Comparison of ENCODE assay signal across 9 cellular contexts in the genomic region with DNA sequence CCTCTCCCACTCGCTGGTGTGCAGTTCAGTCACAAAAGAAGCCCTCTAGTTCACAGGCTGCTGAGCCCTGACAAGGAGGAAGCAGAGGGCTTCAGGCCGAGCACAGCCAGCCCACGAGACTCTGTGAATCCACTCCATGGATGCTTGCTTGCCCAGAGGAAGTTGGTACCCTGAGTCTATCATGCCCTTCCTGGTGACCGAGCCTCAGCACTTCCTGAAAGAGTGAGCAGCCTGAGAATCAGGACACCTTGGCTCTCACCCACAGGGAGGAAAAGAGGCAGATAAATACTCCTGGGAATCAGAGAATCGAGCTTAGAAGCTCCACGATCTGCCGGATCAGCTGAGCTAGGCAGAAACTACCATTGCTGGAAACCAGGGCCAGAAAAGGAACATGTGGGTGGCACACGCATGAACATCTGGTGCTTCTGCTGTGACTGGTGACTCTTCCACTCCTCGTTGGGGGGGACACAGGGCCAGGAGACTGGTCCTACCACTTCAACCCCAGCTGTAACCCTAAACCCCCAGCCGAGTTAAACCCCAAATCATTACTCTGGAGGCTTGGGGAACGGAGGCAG.
A peak's percentile ranks its signal among the peaks of the same experiment; 100 is the strongest.
DNase-seq lines count a peak whose midpoint lies in the region; ATAC-seq and TF ChIP-seq lines count a peak whose summit lies in the region.
"Had no signal": no experiment of that assay in that cellular context is flagged by ENCODE, and none has a peak within 500 bp of the region (broad histone marks: within the 10 kb centered on the region; RNA-seq: fewer than 3 reads in every experiment).

No MANE protein-coding gene starts in this region.

- H3K9me3 Mint-ChIP-seq in WTC11 (no peaks in the 10 kb centered on the region), immature natural killer cell (peaks cover 0 to 2% (median 0%) of the 10 kb centered on the region in 6 donors)
- no peaks in the 10 kb centered on the region for H3K9me3 Mint-ChIP-seq in activated T-helper 2 cell treated with anti-CD3 and anti-CD28 coated beads, Interferon-gamma antibody, Interleukin-2, Interleukin-4, amounts not matched to agents 10 μg/mL and 5 μg/mL and 100 μg/mL, durations not matched to agents 14 hours and 24 hours and 36 hours

- H3K4me3 ChIP-seq in uterus, result peak overlapping the region; percentile 7 to 12

- no peaks in the 10 kb centered on the region for H3K27me3 ChIP-seq in uterus

- H3K4me1 Mint-ChIP-seq in WTC11 (peaks cover 25% of the 10 kb centered on the region), immature natural killer cell (no peaks in the 10 kb centered on the region)
- H3K4me1 Mint-ChIP-seq in activated T-helper 2 cell treated with anti-CD3 and anti-CD28 coated beads, Interferon-gamma antibody, Interleukin-2, Interleukin-4, amounts not matched to agents 10 μg/mL and 5 μg/mL and 100 μg/mL, durations not matched to agents 14 hours and 24 hours and 36 hours (ENCODE audit: low read depth), result peaks cover 1% of the 10 kb centered on the region

- H3K36me3 Mint-ChIP-seq in WTC11, result no peaks in the 10 kb centered on the region
- no peaks in the 10 kb centered on the region for H3K36me3 Mint-ChIP-seq in immature natural killer cell
- no peaks in the 10 kb centered on the region for H3K36me3 Mint-ChIP-seq in activated T-helper 2 cell treated with anti-CD3 and anti-CD28 coated beads, Interferon-gamma antibody, Interleukin-2, Interleukin-4, amounts not matched to agents 10 μg/mL and 5 μg/mL and 100 μg/mL, durations not matched to agents 14 hours and 24 hours and 36 hours (ENCODE audit: low read depth)

- H3K4me3 Mint-ChIP-seq in WTC11 (peak overlapping the region; percentile 65; the same call in 1 of the 2 replicates), immature natural killer cell (no peak overlapping the region)
- no peak overlapping the region for H3K4me3 Mint-ChIP-seq in activated T-helper 2 cell treated with anti-CD3 and anti-CD28 coated beads, Interferon-gamma antibody, Interleukin-2, Interleukin-4, amounts not matched to agents 10 μg/mL and 5 μg/mL and 100 μg/mL, durations not matched to agents 14 hours and 24 hours and 36 hours (ENCODE audit: low read depth)
- H3K4me3 Mint-ChIP-seq: T-helper 17 cell had no signal

- H3K9me3 ChIP-seq in uterus, result no peaks in the 10 kb centered on the region

- H3K4me1 ChIP-seq in uterus, result peaks cover 0 to 5% of the 10 kb centered on the region in 2 donors

- TF ChIP-seq CTCF in WTC11 (IDR thresholded peaks at IDR 0.05), result no peak
- TF ChIP-seq CTCF in uterus (IDR thresholded peaks at IDR 0.05), result no peak

- intact Hi-C loops in uterus (cut with DNase I; ENCODE audit: low total_unique reads), result no loop called here
- intact Hi-C loops in activated T-helper 2 cell treated with anti-CD3 and anti-CD28 coated beads, Interferon-gamma antibody, Interleukin-2, Interleukin-4, amounts not matched to agents 10 μg/mL and 5 μg/mL and 100 μg/mL, durations not matched to agents 14 hours and 24 hours and 36 hours (cut with micrococcal nuclease), result no loop called here

- no peak overlapping the region for H3K27ac ChIP-seq in uterus

- no peak for TF ChIP-seq POLR2A in uterus (IDR thresholded peaks at IDR 0.05)

- H3K36me3 ChIP-seq in uterus, result no peaks in the 10 kb centered on the region

- H3K27me3 Mint-ChIP-seq in WTC11 (ENCODE audit: low read depth) (peaks cover 9% of the 10 kb centered on the region), immature natural killer cell (ENCODE audit: low read depth in 3 of 3) (peaks cover 3 to 20% (median 16%) of the 10 kb centered on the region in 3 donors)
- H3K27me3 Mint-ChIP-seq in activated T-helper 2 cell treated with anti-CD3 and anti-CD28 coated beads, Interferon-gamma antibody, Interleukin-2, Interleukin-4, amounts not matched to agents 10 μg/mL and 5 μg/mL and 100 μg/mL, durations not matched to agents 14 hours and 24 hours and 36 hours (ENCODE audit: low read depth), result peaks cover 43% of the 10 kb centered on the region

- ATAC-seq in WTC11 (no peak; the same call in 1 of the 2 replicates), left lobe of liver (peak; percentile 19)
- ATAC-seq: T-helper 17 cell had no signal

- POLR2A ChIA-PET in WTC11 (lab: Charles Lee), result interaction anchor here (1.3 kb wide), 1 partner anchor 137 kb away, joined by 6 read pairs; no protein-coding TSS in a partner anchor

- H3K27ac Mint-ChIP-seq in WTC11 (no peak overlapping the region), immature natural killer cell (no peak overlapping the region)
- no peak overlapping the region for H3K27ac Mint-ChIP-seq in activated T-helper 2 cell treated with anti-CD3 and anti-CD28 coated beads, Interferon-gamma antibody, Interleukin-2, Interleukin-4, amounts not matched to agents 10 μg/mL and 5 μg/mL and 100 μg/mL, durations not matched to agents 14 hours and 24 hours and 36 hours
- H3K27ac Mint-ChIP-seq: T-helper 17 cell had no signal

- CTCF ChIA-PET in WTC11 (lab: Charles Lee), result interaction anchor here (0.6 to 5.4 kb wide), 68 partner anchors 9 to 1214 kb away, joined by 3 to 45 read pairs (median 5); a partner anchor contains a TSS

- DNase-seq in NCI-H510A treated with DMSO at 0.1 percent for 48 hours (lab: John Stamatoyannopoulos, UW), result peak; percentile 27
- DNase-seq in NCI-H510A (lab: John Stamatoyannopoulos, UW), result no peak
- DNase-seq in WTC11 (ENCODE audit: low spot score), result no peak
- DNase-seq in left lobe of liver (ENCODE audit: low spot score), result no peak
- no peak for DNase-seq in uterus
- DNase-seq in immature natural killer cell, result no peak
- DNase-seq in NCI-H2107 (lab: John Stamatoyannopoulos, UW), result no peak
- no peak for DNase-seq in activated T-helper 2 cell treated with anti-CD3 and anti-CD28 coated beads, Interferon-gamma antibody, Interleukin-2, Interleukin-4, amounts not matched to agents 10 μg/mL and 5 μg/mL and 100 μg/mL, durations not matched to agents 14 hours and 24 hours and 36 hours (ENCODE audit: low spot score)
- DNase-seq: T-helper 17 cell had no signal

TF ChIP-seq in WTC11, 78 proteins besides CTCF, POLR2A, EP300 and RAD21:
- TF ChIP-seq JUN (CRISPR knock-in tag; IDR thresholded peaks at IDR 0.05) (no peak), FOXJ3 (CRISPR knock-in tag; IDR thresholded peaks at IDR 0.05; ENCODE audit: borderline replicate concordance) (no peak)
- TF ChIP-seq, protein P1, sequence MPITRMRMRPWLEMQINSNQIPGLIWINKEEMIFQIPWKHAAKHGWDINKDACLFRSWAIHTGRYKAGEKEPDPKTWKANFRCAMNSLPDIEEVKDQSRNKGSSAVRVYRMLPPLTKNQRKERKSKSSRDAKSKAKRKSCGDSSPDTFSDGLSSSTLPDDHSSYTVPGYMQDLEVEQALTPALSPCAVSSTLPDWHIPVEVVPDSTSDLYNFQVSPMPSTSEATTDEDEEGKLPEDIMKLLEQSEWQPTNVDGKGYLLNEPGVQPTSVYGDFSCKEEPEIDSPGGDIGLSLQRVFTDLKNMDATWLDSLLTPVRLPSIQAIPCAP (CRISPR knock-in tag; IDR thresholded peaks at IDR 0.05), result no peak
- TF ChIP-seq, protein P2, sequence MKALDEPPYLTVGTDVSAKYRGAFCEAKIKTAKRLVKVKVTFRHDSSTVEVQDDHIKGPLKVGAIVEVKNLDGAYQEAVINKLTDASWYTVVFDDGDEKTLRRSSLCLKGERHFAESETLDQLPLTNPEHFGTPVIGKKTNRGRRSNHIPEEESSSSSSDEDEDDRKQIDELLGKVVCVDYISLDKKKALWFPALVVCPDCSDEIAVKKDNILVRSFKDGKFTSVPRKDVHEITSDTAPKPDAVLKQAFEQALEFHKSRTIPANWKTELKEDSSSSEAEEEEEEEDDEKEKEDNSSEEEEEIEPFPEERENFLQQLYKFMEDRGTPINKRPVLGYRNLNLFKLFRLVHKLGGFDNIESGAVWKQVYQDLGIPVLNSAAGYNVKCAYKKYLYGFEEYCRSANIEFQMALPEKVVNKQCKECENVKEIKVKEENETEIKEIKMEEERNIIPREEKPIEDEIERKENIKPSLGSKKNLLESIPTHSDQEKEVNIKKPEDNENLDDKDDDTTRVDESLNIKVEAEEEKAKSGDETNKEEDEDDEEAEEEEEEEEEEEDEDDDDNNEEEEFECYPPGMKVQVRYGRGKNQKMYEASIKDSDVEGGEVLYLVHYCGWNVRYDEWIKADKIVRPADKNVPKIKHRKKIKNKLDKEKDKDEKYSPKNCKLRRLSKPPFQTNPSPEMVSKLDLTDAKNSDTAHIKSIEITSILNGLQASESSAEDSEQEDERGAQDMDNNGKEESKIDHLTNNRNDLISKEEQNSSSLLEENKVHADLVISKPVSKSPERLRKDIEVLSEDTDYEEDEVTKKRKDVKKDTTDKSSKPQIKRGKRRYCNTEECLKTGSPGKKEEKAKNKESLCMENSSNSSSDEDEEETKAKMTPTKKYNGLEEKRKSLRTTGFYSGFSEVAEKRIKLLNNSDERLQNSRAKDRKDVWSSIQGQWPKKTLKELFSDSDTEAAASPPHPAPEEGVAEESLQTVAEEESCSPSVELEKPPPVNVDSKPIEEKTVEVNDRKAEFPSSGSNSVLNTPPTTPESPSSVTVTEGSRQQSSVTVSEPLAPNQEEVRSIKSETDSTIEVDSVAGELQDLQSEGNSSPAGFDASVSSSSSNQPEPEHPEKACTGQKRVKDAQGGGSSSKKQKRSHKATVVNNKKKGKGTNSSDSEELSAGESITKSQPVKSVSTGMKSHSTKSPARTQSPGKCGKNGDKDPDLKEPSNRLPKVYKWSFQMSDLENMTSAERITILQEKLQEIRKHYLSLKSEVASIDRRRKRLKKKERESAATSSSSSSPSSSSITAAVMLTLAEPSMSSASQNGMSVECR (CRISPR knock-in tag; IDR thresholded peaks at IDR 0.05; ENCODE audit: borderline replicate concordance), result no peak
TF ChIP-seq in WTC11: peak in this region for 0.
